3 cellular contexts compared by ENCODE assay signal in the genomic region with DNA sequence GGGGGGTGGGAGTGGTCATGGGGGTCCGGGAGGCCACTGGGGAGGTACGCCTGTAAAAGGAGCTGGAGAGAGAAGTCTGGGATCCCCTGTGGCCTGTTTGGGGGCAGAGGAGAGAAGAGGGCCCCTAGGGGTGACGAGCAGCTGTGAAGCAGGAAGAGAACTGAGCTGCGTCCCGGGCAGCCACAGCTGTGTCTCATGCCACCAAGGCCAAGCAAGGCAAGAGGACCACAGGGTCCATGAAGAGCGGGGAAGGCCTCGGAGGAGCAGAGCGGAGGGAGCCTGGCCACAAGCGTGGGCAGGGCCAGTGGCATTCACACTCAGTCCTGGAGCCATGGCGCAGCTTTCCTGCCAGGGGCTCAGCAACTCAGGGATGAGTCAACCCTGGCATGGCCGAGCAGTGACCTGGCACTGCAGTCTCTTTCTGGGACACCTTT.
TF ChIP-seq lines count a peak whose summit lies in the region.

No MANE protein-coding gene starts in this region.

TF ChIP-seq in SK-N-SH treated with all-trans-retinoic acid at 6 μM for 48 hours, 23 proteins besides CTCF, POLR2A, EP300 and RAD21 (continues in another document):
- no peak for TF ChIP-seq ESRRG (CRISPR knock-in tag; IDR thresholded peaks at IDR 0.05)
- no peak for TF ChIP-seq ISL1 (CRISPR knock-in tag; IDR thresholded peaks at IDR 0.05)
- no peak for TF ChIP-seq ZNF8 (CRISPR knock-in tag; IDR thresholded peaks at IDR 0.05)
- TF ChIP-seq TCF4 (CRISPR knock-in tag; IDR thresholded peaks at IDR 0.05; ENCODE audit: borderline replicate concordance), result no peak
- TF ChIP-seq SNAI2 (CRISPR knock-in tag; IDR thresholded peaks at IDR 0.05), result no peak
- TF ChIP-seq, protein P1, sequence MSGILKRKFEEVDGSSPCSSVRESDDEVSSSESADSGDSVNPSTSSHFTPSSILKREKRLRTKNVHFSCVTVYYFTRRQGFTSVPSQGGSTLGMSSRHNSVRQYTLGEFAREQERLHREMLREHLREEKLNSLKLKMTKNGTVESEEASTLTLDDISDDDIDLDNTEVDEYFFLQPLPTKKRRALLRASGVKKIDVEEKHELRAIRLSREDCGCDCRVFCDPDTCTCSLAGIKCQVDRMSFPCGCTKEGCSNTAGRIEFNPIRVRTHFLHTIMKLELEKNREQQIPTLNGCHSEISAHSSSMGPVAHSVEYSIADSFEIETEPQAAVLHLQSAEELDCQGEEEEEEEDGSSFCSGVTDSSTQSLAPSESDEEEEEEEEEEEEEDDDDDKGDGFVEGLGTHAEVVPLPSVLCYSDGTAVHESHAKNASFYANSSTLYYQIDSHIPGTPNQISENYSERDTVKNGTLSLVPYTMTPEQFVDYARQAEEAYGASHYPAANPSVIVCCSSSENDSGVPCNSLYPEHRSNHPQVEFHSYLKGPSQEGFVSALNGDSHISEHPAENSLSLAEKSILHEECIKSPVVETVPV (CRISPR knock-in tag; IDR thresholded peaks at IDR 0.05), result no peak
- TF ChIP-seq, protein P2, sequence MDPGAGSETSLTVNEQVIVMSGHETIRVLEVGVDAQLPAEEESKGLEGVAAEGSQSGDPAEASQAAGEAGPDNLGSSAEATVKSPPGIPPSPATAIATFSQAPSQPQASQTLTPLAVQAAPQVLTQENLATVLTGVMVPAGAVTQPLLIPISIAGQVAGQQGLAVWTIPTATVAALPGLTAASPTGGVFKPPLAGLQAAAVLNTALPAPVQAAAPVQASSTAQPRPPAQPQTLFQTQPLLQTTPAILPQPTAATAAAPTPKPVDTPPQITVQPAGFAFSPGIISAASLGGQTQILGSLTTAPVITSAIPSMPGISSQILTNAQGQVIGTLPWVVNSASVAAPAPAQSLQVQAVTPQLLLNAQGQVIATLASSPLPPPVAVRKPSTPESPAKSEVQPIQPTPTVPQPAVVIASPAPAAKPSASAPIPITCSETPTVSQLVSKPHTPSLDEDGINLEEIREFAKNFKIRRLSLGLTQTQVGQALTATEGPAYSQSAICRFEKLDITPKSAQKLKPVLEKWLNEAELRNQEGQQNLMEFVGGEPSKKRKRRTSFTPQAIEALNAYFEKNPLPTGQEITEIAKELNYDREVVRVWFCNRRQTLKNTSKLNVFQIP (CRISPR knock-in tag; IDR thresholded peaks at IDR 0.05; ENCODE audit: borderline replicate concordance, low read depth), result no peak
- no peak for TF ChIP-seq RARB (CRISPR knock-in tag; IDR thresholded peaks at IDR 0.05)
- TF ChIP-seq, protein P3, sequence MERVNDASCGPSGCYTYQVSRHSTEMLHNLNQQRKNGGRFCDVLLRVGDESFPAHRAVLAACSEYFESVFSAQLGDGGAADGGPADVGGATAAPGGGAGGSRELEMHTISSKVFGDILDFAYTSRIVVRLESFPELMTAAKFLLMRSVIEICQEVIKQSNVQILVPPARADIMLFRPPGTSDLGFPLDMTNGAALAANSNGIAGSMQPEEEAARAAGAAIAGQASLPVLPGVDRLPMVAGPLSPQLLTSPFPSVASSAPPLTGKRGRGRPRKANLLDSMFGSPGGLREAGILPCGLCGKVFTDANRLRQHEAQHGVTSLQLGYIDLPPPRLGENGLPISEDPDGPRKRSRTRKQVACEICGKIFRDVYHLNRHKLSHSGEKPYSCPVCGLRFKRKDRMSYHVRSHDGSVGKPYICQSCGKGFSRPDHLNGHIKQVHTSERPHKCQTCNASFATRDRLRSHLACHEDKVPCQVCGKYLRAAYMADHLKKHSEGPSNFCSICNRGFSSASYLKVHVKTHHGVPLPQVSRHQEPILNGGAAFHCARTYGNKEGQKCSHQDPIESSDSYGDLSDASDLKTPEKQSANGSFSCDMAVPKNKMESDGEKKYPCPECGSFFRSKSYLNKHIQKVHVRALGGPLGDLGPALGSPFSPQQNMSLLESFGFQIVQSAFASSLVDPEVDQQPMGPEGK (CRISPR knock-in tag; IDR thresholded peaks at IDR 0.05; ENCODE audit: borderline replicate concordance), result no peak
- TF ChIP-seq, protein P4, sequence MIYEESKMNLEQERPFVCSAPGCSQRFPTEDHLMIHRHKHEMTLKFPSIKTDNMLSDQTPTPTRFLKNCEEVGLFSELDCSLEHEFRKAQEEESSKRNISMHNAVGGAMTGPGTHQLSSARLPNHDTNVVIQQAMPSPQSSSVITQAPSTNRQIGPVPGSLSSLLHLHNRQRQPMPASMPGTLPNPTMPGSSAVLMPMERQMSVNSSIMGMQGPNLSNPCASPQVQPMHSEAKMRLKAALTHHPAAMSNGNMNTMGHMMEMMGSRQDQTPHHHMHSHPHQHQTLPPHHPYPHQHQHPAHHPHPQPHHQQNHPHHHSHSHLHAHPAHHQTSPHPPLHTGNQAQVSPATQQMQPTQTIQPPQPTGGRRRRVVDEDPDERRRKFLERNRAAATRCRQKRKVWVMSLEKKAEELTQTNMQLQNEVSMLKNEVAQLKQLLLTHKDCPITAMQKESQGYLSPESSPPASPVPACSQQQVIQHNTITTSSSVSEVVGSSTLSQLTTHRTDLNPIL (CRISPR knock-in tag; IDR thresholded peaks at IDR 0.05; ENCODE audit: low read depth), result no peak
- no peak for TF ChIP-seq ZC3H10 (CRISPR knock-in tag; IDR thresholded peaks at IDR 0.05)

TF ChIP-seq in SK-N-SH, 30 proteins besides CTCF, POLR2A, EP300 and RAD21:
- no peak for TF ChIP-seq YY1 (IDR thresholded peaks at IDR 0.05; ENCODE audit: low read depth)
- TF ChIP-seq SMC3 (IDR thresholded peaks at IDR 0.05; ENCODE audit: low read depth, low read length), result no peak
- TF ChIP-seq, protein P5, sequence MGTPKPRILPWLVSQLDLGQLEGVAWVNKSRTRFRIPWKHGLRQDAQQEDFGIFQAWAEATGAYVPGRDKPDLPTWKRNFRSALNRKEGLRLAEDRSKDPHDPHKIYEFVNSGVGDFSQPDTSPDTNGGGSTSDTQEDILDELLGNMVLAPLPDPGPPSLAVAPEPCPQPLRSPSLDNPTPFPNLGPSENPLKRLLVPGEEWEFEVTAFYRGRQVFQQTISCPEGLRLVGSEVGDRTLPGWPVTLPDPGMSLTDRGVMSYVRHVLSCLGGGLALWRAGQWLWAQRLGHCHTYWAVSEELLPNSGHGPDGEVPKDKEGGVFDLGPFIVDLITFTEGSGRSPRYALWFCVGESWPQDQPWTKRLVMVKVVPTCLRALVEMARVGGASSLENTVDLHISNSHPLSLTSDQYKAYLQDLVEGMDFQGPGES (IDR thresholded peaks at IDR 0.05; ENCODE audit: low read depth, low read length), result no peak
- TF ChIP-seq MEF2A (IDR thresholded peaks at IDR 0.05; ENCODE audit: borderline replicate concordance, low read depth), result no peak
- TF ChIP-seq, protein P6, sequence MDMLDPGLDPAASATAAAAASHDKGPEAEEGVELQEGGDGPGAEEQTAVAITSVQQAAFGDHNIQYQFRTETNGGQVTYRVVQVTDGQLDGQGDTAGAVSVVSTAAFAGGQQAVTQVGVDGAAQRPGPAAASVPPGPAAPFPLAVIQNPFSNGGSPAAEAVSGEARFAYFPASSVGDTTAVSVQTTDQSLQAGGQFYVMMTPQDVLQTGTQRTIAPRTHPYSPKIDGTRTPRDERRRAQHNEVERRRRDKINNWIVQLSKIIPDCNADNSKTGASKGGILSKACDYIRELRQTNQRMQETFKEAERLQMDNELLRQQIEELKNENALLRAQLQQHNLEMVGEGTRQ (IDR thresholded peaks at IDR 0.05; ENCODE audit: borderline replicate concordance, low read depth, low read length), result no peak
- no peak for TF ChIP-seq TCF12 (IDR thresholded peaks at IDR 0.05)
- TF ChIP-seq FOXM1 (IDR thresholded peaks at IDR 0.05; ENCODE audit: low read depth), result no peak
- TF ChIP-seq POLR2AphosphoS5 (IDR thresholded peaks at IDR 0.05; ENCODE audit: low read depth, low read length), result no peak
- no peak for TF ChIP-seq CHD2 (IDR thresholded peaks at IDR 0.05; ENCODE audit: low read length, partially characterized antibody)
- no peak for TF ChIP-seq JUND (IDR thresholded peaks at IDR 0.05)
- TF ChIP-seq, protein P7, sequence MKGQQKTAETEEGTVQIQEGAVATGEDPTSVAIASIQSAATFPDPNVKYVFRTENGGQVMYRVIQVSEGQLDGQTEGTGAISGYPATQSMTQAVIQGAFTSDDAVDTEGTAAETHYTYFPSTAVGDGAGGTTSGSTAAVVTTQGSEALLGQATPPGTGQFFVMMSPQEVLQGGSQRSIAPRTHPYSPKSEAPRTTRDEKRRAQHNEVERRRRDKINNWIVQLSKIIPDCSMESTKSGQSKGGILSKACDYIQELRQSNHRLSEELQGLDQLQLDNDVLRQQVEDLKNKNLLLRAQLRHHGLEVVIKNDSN (IDR thresholded peaks at IDR 0.05; ENCODE audit: borderline replicate concordance, low read depth), result no peak
- no peak for TF ChIP-seq EZH2phosphoT487 (IDR thresholded peaks at IDR 0.05; ENCODE audit: borderline replicate concordance, low read depth)
- TF ChIP-seq RCOR1 (IDR thresholded peaks at IDR 0.05; ENCODE audit: low read length), result no peak

TF ChIP-seq in H1, 55 proteins besides CTCF, POLR2A, EP300 and RAD21:
- TF ChIP-seq SAP30 (IDR thresholded peaks at IDR 0.05; ENCODE audit: insufficient read depth, insufficient replicate concordance, low read length), result no peak
- no peak for TF ChIP-seq NRF1 (IDR thresholded peaks at IDR 0.05; ENCODE audit: low read depth, low read length)
- no peak for TF ChIP-seq SIX5 (IDR thresholded peaks at IDR 0.05; ENCODE audit: low read depth, low read length)
- TF ChIP-seq KDM4A (IDR thresholded peaks at IDR 0.05; ENCODE audit: low read depth, low read length, severe bottlenecking), result no peak
- no peak for TF ChIP-seq RXRA (IDR thresholded peaks at IDR 0.05; ENCODE audit: insufficient read depth, low read depth, low read length)
- TF ChIP-seq TAF1 (IDR thresholded peaks at IDR 0.05; ENCODE audit: low read depth, low read length), result no peak
- TF ChIP-seq, protein P8, sequence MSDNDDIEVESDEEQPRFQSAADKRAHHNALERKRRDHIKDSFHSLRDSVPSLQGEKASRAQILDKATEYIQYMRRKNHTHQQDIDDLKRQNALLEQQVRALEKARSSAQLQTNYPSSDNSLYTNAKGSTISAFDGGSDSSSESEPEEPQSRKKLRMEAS (IDR thresholded peaks at IDR 0.05), result no peak
- no peak for TF ChIP-seq CTBP2 (IDR thresholded peaks at IDR 0.05; ENCODE audit: borderline replicate concordance, insufficient read depth, insufficient read length, low read length)
- no peak for TF ChIP-seq ZNF274 (IDR thresholded peaks at IDR 0.05; ENCODE audit: borderline replicate concordance, extremely low read depth, low read length)
- no peak for TF ChIP-seq SIRT6 (IDR thresholded peaks at IDR 0.05; ENCODE audit: low read length)
